8 cellular contexts compared by ENCODE assay signal in genomic region chr3:66276705-66277274, GRCh38.
A peak's percentile ranks its signal among the peaks of the same experiment; 100 is the strongest.
DNase-seq lines count a peak whose midpoint lies in the region; ATAC-seq and TF ChIP-seq lines count a peak whose summit lies in the region.

No MANE protein-coding gene starts in this region.

- H3K27ac ChIP-seq in WERI-Rb-1: no peak overlapping the region

- H3K9me3 ChIP-seq in WERI-Rb-1 (ENCODE audit: severe bottlenecking): no peaks in the 10 kb centered on the region

- peak; percentile 67 for TF ChIP-seq CTCF in GM20000 (IDR thresholded peaks at IDR 0.05; ENCODE audit: extremely low read depth, missing control alignments)
- TF ChIP-seq CTCF in WERI-Rb-1 (IDR thresholded peaks at IDR 0.05; ENCODE audit: low read depth, low read length): peak; percentile 24; the same call in 1 of the 2 replicates

- H3K4me3 ChIP-seq in WERI-Rb-1 (ENCODE audit: low read depth, low read length): no peak overlapping the region

- no peaks in the 10 kb centered on the region for H3K36me3 ChIP-seq in WERI-Rb-1

- no peaks in the 10 kb centered on the region for H3K27me3 ChIP-seq in WERI-Rb-1 (ENCODE audit: insufficient read depth, low read depth, severe bottlenecking)

- no peak for ATAC-seq in HG03039 (IDR thresholded peaks at IDR 0.05; ENCODE audit: unreplicated experiment)

- DNase-seq in AG20443 (ENCODE audit: low spot score) (peak; percentile 63), GM20000 (ENCODE audit: low spot score) (peak; percentile 31), NCI-H1694 treated with DMSO at 0.1 percent for 48 hours (lab: John Stamatoyannopoulos, UW) (peak; percentile 11), WERI-Rb-1 (peak; percentile 52), cerebellar cortex (ENCODE audit: low spot score) (peak; percentile 83), left kidney (ENCODE audit: low read depth, low spot score) (peak; percentile 87)
- DNase-seq in stimulated activated CD4-positive, alpha-beta T cell treated with anti-CD3 and anti-CD28 coated beads, TNF-alpha, amount 100 ng/mL, for 24 hours (ENCODE audit: low read depth in 3 of 3): peak; percentile 18 to 50 (median 39)

Comparison
In these comparisons a context has a peak if more than half of its experiments do, and no peak if none do; other contexts are left out.
1. DNase-seq: peak in every context shown above with its lines; median percentile 87 in left kidney; 83 in cerebellar cortex; 63 in AG20443; 52 in WERI-Rb-1; 39 in stimulated activated CD4-positive, alpha-beta T cell treated with anti-CD3 and anti-CD28 coated beads, TNF-alpha, amount 100 ng/mL, for 24 hours; 31 in GM20000; 11 in NCI-H1694 treated with DMSO at 0.1 percent for 48 hours.